Comparison of ENCODE assay signal across 20 cellular contexts in genomic region chr6:89842228-89842627, GRCh38. TPM values are rescaled to one million over a fixed set of nuclear protein-coding genes. Genes with fewer than 3 reads are reported as not detected.
DNase-seq lines count a peak whose midpoint lies in the region; ATAC-seq and TF ChIP-seq lines count a peak whose summit lies in the region.
"Had no signal": no experiment of that assay in that cellular context is flagged by ENCODE, and none has a peak within 500 bp of the region (broad histone marks: within the 10 kb centered on the region; RNA-seq: fewer than 3 reads in every experiment).

No MANE protein-coding gene starts in this region.

- TF ChIP-seq CTCF in RWPE2 (IDR thresholded peaks at IDR 0.05; ENCODE audit: poor library complexity, severe bottlenecking) (no peak), foreskin keratinocyte (conservative IDR thresholded peaks at IDR 0.05) (no peak), lower lobe of right lung (IDR thresholded peaks at IDR 0.05) (no peak), neural progenitor cell (IDR thresholded peaks at IDR 0.05) (no peak)

- no peak overlapping the region for H3K9ac ChIP-seq in neural progenitor cell

- H3K36me3 ChIP-seq in RWPE2 (ENCODE audit: low read depth) (peaks cover 58% of the 10 kb centered on the region), lower lobe of right lung (peaks cover 23% of the 10 kb centered on the region), neural progenitor cell (peaks cover 5% of the 10 kb centered on the region)
- H3K36me3 ChIP-seq: prostate gland had no signal

- H3K9me3 ChIP-seq in RWPE2 (ENCODE audit: severe bottlenecking) (no peaks in the 10 kb centered on the region), lower lobe of right lung (no peaks in the 10 kb centered on the region), neural progenitor cell (ENCODE audit: low read depth) (no peaks in the 10 kb centered on the region)
- H3K9me3 ChIP-seq: A549, Peyer's patch, prostate gland, upper lobe of left lung had no signal

- no peak overlapping the region for H3K4me2 ChIP-seq in neural progenitor cell

- peak overlapping the region; percentile 22 for H3K27ac Mint-ChIP-seq in activated naive CD4-positive, alpha-beta T cell treated with anti-CD3 and anti-CD28 coated beads, Interleukin-2, amount 10 ng/mL, durations not matched to agents 7 days and 5 days
- H3K27ac Mint-ChIP-seq in activated naive CD4-positive, alpha-beta T cell treated with anti-CD3 and anti-CD28 coated beads for 36 hours = no peak overlapping the region
- peak overlapping the region; percentile 37 for H3K27ac Mint-ChIP-seq in stimulated activated naive B cell treated with anti-CD40 and anti-IgM and Interleukin-4, amounts not matched to agents 10 μg/mL and 1 μg/mL and 100 μg/mL, for 72 hours
- no peak overlapping the region for H3K27ac Mint-ChIP-seq in neural progenitor cell
- H3K27ac Mint-ChIP-seq: activated CD4-positive, alpha-beta T cell treated with anti-CD3 and anti-CD28 coated beads, Interleukin-2, amount 10 ng/mL, durations not matched to agents 7 days and 5 days had no signal

- no peak overlapping the region for H2AFZ ChIP-seq in neural progenitor cell (replicated peaks)

- ATAC-seq in RWPE2 (ENCODE audit: low read depth) = 0 out of 3 replicates have a peak, but pooled peaks have one; percentile 50
- peak; percentile 40 for ATAC-seq in foreskin keratinocyte
- no peak for ATAC-seq in stimulated activated naive B cell treated with anti-CD40 and anti-IgM and Interleukin-4, amounts not matched to agents 10 μg/mL and 1 μg/mL and 100 μg/mL, for 72 hours (replicated peaks)
- no peak for ATAC-seq in lower lobe of right lung
- ATAC-seq: GM12878 had no signal

- H3K9me3 Mint-ChIP-seq in activated naive CD4-positive, alpha-beta T cell treated with anti-CD3 and anti-CD28 coated beads, Interleukin-2, amount 10 ng/mL, durations not matched to agents 7 days and 5 days = no peaks in the 10 kb centered on the region
- H3K9me3 Mint-ChIP-seq in activated naive CD4-positive, alpha-beta T cell treated with anti-CD3 and anti-CD28 coated beads for 36 hours = no peaks in the 10 kb centered on the region
- no peaks in the 10 kb centered on the region for H3K9me3 Mint-ChIP-seq in stimulated activated naive B cell treated with anti-CD40 and anti-IgM and Interleukin-4, amounts not matched to agents 10 μg/mL and 1 μg/mL and 100 μg/mL, for 72 hours
- H3K9me3 Mint-ChIP-seq in neural progenitor cell = no peaks in the 10 kb centered on the region
- H3K9me3 Mint-ChIP-seq: activated CD4-positive, alpha-beta T cell treated with anti-CD3 and anti-CD28 coated beads, Interleukin-2, amount 10 ng/mL, durations not matched to agents 7 days and 5 days; CD8-positive, alpha-beta memory T cell; naive B cell had no signal

- H3F3A ChIP-seq in neural progenitor cell (ENCODE audit: low read depth) = peaks cover 3% of the 10 kb centered on the region

- H4K20me1 ChIP-seq in neural progenitor cell (ENCODE audit: low read depth) = peaks cover 80% of the 10 kb centered on the region

- H3K79me2 ChIP-seq in neural progenitor cell (ENCODE audit: low read depth) = peaks cover 100% of the 10 kb centered on the region

- intact Hi-C loops in activated naive CD4-positive, alpha-beta T cell treated with anti-CD3 and anti-CD28 coated beads for 36 hours (cut with micrococcal nuclease) = no loop called here
- intact Hi-C loops in lower lobe of right lung (cut with DNase I) = no loop called here
- intact Hi-C loops in cardiac septum (cut with DNase I) = no loop called here

- CTCF ChIA-PET in activated naive CD4-positive, alpha-beta T cell treated with anti-CD3 and anti-CD28 coated beads, Interleukin-2, amount 10 ng/mL, durations not matched to agents 7 days and 5 days (lab: Charles Lee) = no interaction called here
- CTCF ChIA-PET in activated naive CD4-positive, alpha-beta T cell treated with anti-CD3 and anti-CD28 coated beads for 36 hours (lab: Charles Lee) = interaction anchor here (0.7 kb wide), 1 partner anchor 67 kb away, joined by 4 read pairs; no protein-coding TSS in a partner anchor

- H3K4me3 ChIP-seq in RWPE2 (ENCODE audit: severe bottlenecking) = no peak overlapping the region
- no peak overlapping the region for H3K4me3 ChIP-seq in lower lobe of right lung
- no peak overlapping the region for H3K4me3 ChIP-seq in neural progenitor cell
- H3K4me3 ChIP-seq: A549, GM12878, Peyer's patch, prostate gland, upper lobe of left lung had no signal

- H3K4me1 ChIP-seq in RWPE2 (ENCODE audit: insufficient read depth, poor library complexity, severe bottlenecking) (peaks cover 5% of the 10 kb centered on the region), foreskin keratinocyte (peaks cover 8% of the 10 kb centered on the region), lower lobe of right lung (peaks cover 7% of the 10 kb centered on the region), neural progenitor cell (no peaks in the 10 kb centered on the region)
- H3K4me1 ChIP-seq: prostate gland had no signal

- no peaks in the 10 kb centered on the region for H3K27me3 ChIP-seq in RWPE2 (ENCODE audit: insufficient read depth, poor library complexity, severe bottlenecking)
- no peaks in the 10 kb centered on the region for H3K27me3 ChIP-seq in foreskin keratinocyte
- H3K27me3 ChIP-seq in lower lobe of right lung (ENCODE audit: low read depth) = no peaks in the 10 kb centered on the region
- H3K27me3 ChIP-seq in neural progenitor cell = no peaks in the 10 kb centered on the region
- H3K27me3 ChIP-seq: Peyer's patch, upper lobe of left lung had no signal

- peaks cover 27% of the 10 kb centered on the region for H3K36me3 Mint-ChIP-seq in activated naive CD4-positive, alpha-beta T cell treated with anti-CD3 and anti-CD28 coated beads, Interleukin-2, amount 10 ng/mL, durations not matched to agents 7 days and 5 days
- peaks cover 30% of the 10 kb centered on the region for H3K36me3 Mint-ChIP-seq in activated naive CD4-positive, alpha-beta T cell treated with anti-CD3 and anti-CD28 coated beads for 36 hours (ENCODE audit: low read depth)
- peaks cover 16 to 29% of the 10 kb centered on the region in 2 donors for H3K36me3 Mint-ChIP-seq in stimulated activated naive B cell treated with anti-CD40 and anti-IgM and Interleukin-4, amounts not matched to agents 10 μg/mL and 1 μg/mL and 100 μg/mL, for 72 hours
- H3K36me3 Mint-ChIP-seq in neural progenitor cell = peaks cover 10% of the 10 kb centered on the region

- no peak for DNase-seq in activated naive CD4-positive, alpha-beta T cell treated with anti-CD3 and anti-CD28 coated beads, Interleukin-2, amount 10 ng/mL, durations not matched to agents 7 days and 5 days
- DNase-seq in activated naive CD4-positive, alpha-beta T cell treated with anti-CD3 and anti-CD28 coated beads for 36 hours = no peak
- DNase-seq in RWPE2 (ENCODE audit: low spot score) = no peak
- no peak for DNase-seq in foreskin keratinocyte
- no peak for DNase-seq in stimulated activated naive B cell treated with anti-CD40 and anti-IgM and Interleukin-4, amounts not matched to agents 10 μg/mL and 1 μg/mL and 100 μg/mL, for 72 hours
- DNase-seq in lower lobe of right lung = no peak
- DNase-seq in neural progenitor cell (ENCODE audit: low spot score) = no peak
- DNase-seq in cardiac septum (ENCODE audit: low spot score) = no peak
- DNase-seq: activated CD4-positive, alpha-beta T cell treated with anti-CD3 and anti-CD28 coated beads, Interleukin-2, amount 10 ng/mL, durations not matched to agents 7 days and 5 days; activated CD8-positive, alpha-beta memory T cell treated with anti-CD3 and anti-CD28 coated beads, Interleukin-2, amount 50 U/mL, for 48 hours; CD8-positive, alpha-beta memory T cell; cortex of kidney; naive B cell; NCI-H2081 treated with DMSO at 0.1 percent for 48 hours; Peyer's patch; upper lobe of left lung had no signal

- no peak overlapping the region for H3K4me3 Mint-ChIP-seq in activated naive CD4-positive, alpha-beta T cell treated with anti-CD3 and anti-CD28 coated beads, Interleukin-2, amount 10 ng/mL, durations not matched to agents 7 days and 5 days
- H3K4me3 Mint-ChIP-seq in activated naive CD4-positive, alpha-beta T cell treated with anti-CD3 and anti-CD28 coated beads for 36 hours = no peak overlapping the region
- H3K4me3 Mint-ChIP-seq in stimulated activated naive B cell treated with anti-CD40 and anti-IgM and Interleukin-4, amounts not matched to agents 10 μg/mL and 1 μg/mL and 100 μg/mL, for 72 hours = no peak overlapping the region
- H3K4me3 Mint-ChIP-seq in neural progenitor cell = no peak overlapping the region
- H3K4me3 Mint-ChIP-seq: activated CD4-positive, alpha-beta T cell treated with anti-CD3 and anti-CD28 coated beads, Interleukin-2, amount 10 ng/mL, durations not matched to agents 7 days and 5 days; CD8-positive, alpha-beta memory T cell; naive B cell had no signal

- H3K4me1 Mint-ChIP-seq in activated naive CD4-positive, alpha-beta T cell treated with anti-CD3 and anti-CD28 coated beads, Interleukin-2, amount 10 ng/mL, durations not matched to agents 7 days and 5 days = peaks cover 32% of the 10 kb centered on the region
- peaks cover 23% of the 10 kb centered on the region for H3K4me1 Mint-ChIP-seq in activated naive CD4-positive, alpha-beta T cell treated with anti-CD3 and anti-CD28 coated beads for 36 hours (ENCODE audit: low read depth)
- H3K4me1 Mint-ChIP-seq in stimulated activated naive B cell treated with anti-CD40 and anti-IgM and Interleukin-4, amounts not matched to agents 10 μg/mL and 1 μg/mL and 100 μg/mL, for 72 hours = peaks cover 12 to 15% of the 10 kb centered on the region in 2 donors
- peaks cover 16% of the 10 kb centered on the region for H3K4me1 Mint-ChIP-seq in neural progenitor cell

- H3K27ac ChIP-seq in RWPE2 (ENCODE audit: poor library complexity, severe bottlenecking) (no peak overlapping the region), foreskin keratinocyte (no peak overlapping the region), lower lobe of right lung (no peak overlapping the region), neural progenitor cell (no peak overlapping the region)
- H3K27ac ChIP-seq: A549, Peyer's patch, prostate gland, upper lobe of left lung had no signal

- no peaks in the 10 kb centered on the region for H3K27me3 Mint-ChIP-seq in activated naive CD4-positive, alpha-beta T cell treated with anti-CD3 and anti-CD28 coated beads, Interleukin-2, amount 10 ng/mL, durations not matched to agents 7 days and 5 days
- no peaks in the 10 kb centered on the region for H3K27me3 Mint-ChIP-seq in activated naive CD4-positive, alpha-beta T cell treated with anti-CD3 and anti-CD28 coated beads for 36 hours (ENCODE audit: low read depth)
- no peaks in the 10 kb centered on the region for H3K27me3 Mint-ChIP-seq in stimulated activated naive B cell treated with anti-CD40 and anti-IgM and Interleukin-4, amounts not matched to agents 10 μg/mL and 1 μg/mL and 100 μg/mL, for 72 hours
- H3K27me3 Mint-ChIP-seq in neural progenitor cell (ENCODE audit: insufficient read depth, low read depth) = no peaks in the 10 kb centered on the region
- H3K27me3 Mint-ChIP-seq: activated CD4-positive, alpha-beta T cell treated with anti-CD3 and anti-CD28 coated beads, Interleukin-2, amount 10 ng/mL, durations not matched to agents 7 days and 5 days; CD8-positive, alpha-beta memory T cell; naive B cell had no signal

RNA-seq across cellular contexts. Expression of gene CASP8AP2, which starts 12.5 kb away (rescaled TPM):
- 10 to 100 TPM; 27.4 to 30.2 TPM for total RNA-seq in activated naive CD4-positive, alpha-beta T cell treated with anti-CD3 and anti-CD28 coated beads for 36 hours
- total RNA-seq in foreskin keratinocyte = 16.1 and 17.8 TPM in 2 replicates
- polyA plus RNA-seq in foreskin keratinocyte = 3.0 TPM in 2 replicates
- 18.3 TPM for total RNA-seq in lower lobe of right lung
- 42.9 and 59.0 TPM in 2 replicates for total RNA-seq in neural progenitor cell (ENCODE audit: low replicate concordance)
- total RNA-seq in cardiac septum = 11.6 TPM

RNA-seq across cellular contexts. Expression of gene MDN1, which starts 22.6 kb away (rescaled TPM):
- 10 to 100 TPM; 42.1 to 52.1 TPM for total RNA-seq in activated naive CD4-positive, alpha-beta T cell treated with anti-CD3 and anti-CD28 coated beads for 36 hours
- 23.2 and 26.1 TPM in 2 replicates for total RNA-seq in foreskin keratinocyte
- 12.4 and 14.1 TPM in 2 replicates for polyA plus RNA-seq in foreskin keratinocyte
- total RNA-seq in lower lobe of right lung = 29.6 TPM
- total RNA-seq in neural progenitor cell (ENCODE audit: low replicate concordance) = 34.5 and 40.7 TPM in 2 replicates
- total RNA-seq in cardiac septum = 21.1 TPM

RNA-seq across cellular contexts. Expression of gene GJA10, which starts 52.0 kb away (rescaled TPM):
- not detected for total RNA-seq in activated naive CD4-positive, alpha-beta T cell treated with anti-CD3 and anti-CD28 coated beads for 36 hours
- total RNA-seq in foreskin keratinocyte (not detected in 2 replicates), lower lobe of right lung (not detected), neural progenitor cell (ENCODE audit: low replicate concordance) (0.37 TPM in 1 of 2 replicates, not detected in the other), cardiac septum (not detected)
- polyA plus RNA-seq in foreskin keratinocyte = not detected in 2 replicates
- total RNA-seq: activated CD4-positive, alpha-beta T cell treated with anti-CD3 and anti-CD28 coated beads, Interleukin-2, amount 10 ng/mL, durations not matched to agents 7 days and 5 days; CD8-positive, alpha-beta memory T cell; GM12878; lower leg skin; Peyer's patch; prostate gland; upper lobe of left lung had no signal
- polyA plus RNA-seq: A549; CD8-positive, alpha-beta memory T cell; GM12878 had no signal

Comparison
In these comparisons a context has a peak if more than half of its experiments do, and no peak if none do; other contexts are left out.
1. H3K27ac Mint-ChIP-seq: peak in activated naive CD4-positive, alpha-beta T cell treated with anti-CD3 and anti-CD28 coated beads, Interleukin-2, amount 10 ng/mL, durations not matched to agents 7 days and 5 days (single experiment) and stimulated activated naive B cell treated with anti-CD40 and anti-IgM and Interleukin-4, amounts not matched to agents 10 μg/mL and 1 μg/mL and 100 μg/mL, for 72 hours (single experiment); none in activated naive CD4-positive, alpha-beta T cell treated with anti-CD3 and anti-CD28 coated beads for 36 hours (single experiment) and neural progenitor cell (single experiment).
2. ATAC-seq: peak in RWPE2 (single experiment) and foreskin keratinocyte (single experiment); none in stimulated activated naive B cell treated with anti-CD40 and anti-IgM and Interleukin-4, amounts not matched to agents 10 μg/mL and 1 μg/mL and 100 μg/mL, for 72 hours (0 of 2) and lower lobe of right lung (0 of 2).